ENCODE assay signal across 29 cellular contexts in the genomic region with DNA sequence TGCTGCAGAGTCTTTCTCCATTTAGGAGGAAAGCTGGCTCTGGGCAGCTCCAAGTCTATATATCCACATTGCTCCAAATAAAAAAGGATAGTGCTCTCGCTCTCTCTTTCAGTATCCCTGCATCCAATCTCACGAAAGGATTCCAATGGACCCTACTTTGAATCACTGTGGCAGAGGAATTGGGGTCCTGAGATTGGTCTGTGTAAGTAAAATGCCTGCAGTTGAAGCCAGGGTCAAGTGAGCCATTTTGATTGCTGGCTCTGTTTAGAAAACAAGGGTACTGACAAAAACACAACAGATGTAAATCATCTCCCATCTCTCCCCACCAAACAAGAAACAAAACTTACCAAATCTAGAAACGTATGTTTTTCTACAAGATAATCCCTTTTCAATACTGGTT. TPM values are rescaled to one million over a fixed set of nuclear protein-coding genes. Genes with fewer than 3 reads are reported as not detected.
"Had no signal": no experiment of that assay in that cellular context is flagged by ENCODE, and none has a peak within 500 bp of the region (broad histone marks: within the 10 kb centered on the region; RNA-seq: fewer than 3 reads in every experiment).

No MANE protein-coding gene starts in this region.

- H3K4me1 ChIP-seq: breast epithelium, SJCRH30 had no signal

- H3K36me3 Mint-ChIP-seq: activated naive CD4-positive, alpha-beta T cell treated with anti-CD3 and anti-CD28 coated beads, Interleukin-2, amount 50 U/mL, for 24 hours had no signal

- H3K27me3 ChIP-seq: breast epithelium, SJCRH30 had no signal

- H3K9ac ChIP-seq: KMS-11, SK-N-SH had no signal

- H3K27ac Mint-ChIP-seq: activated CD8-positive, alpha-beta T cell treated with anti-CD3 and anti-CD28 coated beads, Interleukin-2, amount 10 ng/mL, durations not matched to agents 7 days and 5 days; activated naive CD4-positive, alpha-beta T cell treated with anti-CD3 and anti-CD28 coated beads, Interleukin-2, amount 50 U/mL, for 24 hours had no signal

- H3K4me3 Mint-ChIP-seq: activated CD8-positive, alpha-beta T cell treated with anti-CD3 and anti-CD28 coated beads, Interleukin-2, amount 10 ng/mL, durations not matched to agents 7 days and 5 days; activated naive CD4-positive, alpha-beta T cell treated with anti-CD3 and anti-CD28 coated beads, Interleukin-2, amount 50 U/mL, for 24 hours had no signal

- ATAC-seq: activated CD8-positive, alpha-beta T cell treated with anti-CD3 and anti-CD28 coated beads, Interleukin-2, amount 10 ng/mL, durations not matched to agents 7 days and 5 days; Panc1; Right ventricle myocardium inferior had no signal

- DNase-seq: activated CD4-positive, alpha-beta T cell treated with anti-CD3 and anti-CD28 coated beads for 48 hours; activated CD4-positive, alpha-beta T cell treated with anti-CD3 and anti-CD28 coated beads, Interleukin-2, amount 50 U/mL, for 4 hours; activated CD4-positive, CD25-positive, alpha-beta regulatory T cell treated with anti-CD3 and anti-CD28 coated beads, Interleukin-2, amount 50 U/mL, for 72 hours; activated CD8-positive, alpha-beta memory T cell treated with anti-CD3 and anti-CD28 coated beads, Interleukin-2, amount 50 U/mL, for 48 hours; activated CD8-positive, alpha-beta T cell treated with anti-CD3 and anti-CD28 coated beads, Interleukin-2, amount 10 ng/mL, durations not matched to agents 7 days and 5 days; activated effector memory CD4-positive, alpha-beta T cell treated with Interleukin-2 at 50 U/mL for 16 hours; activated naive CD4-positive, alpha-beta T cell; activated T-cell treated with anti-CD3 and anti-CD28 coated beads, Interleukin-2, amount 50 U/mL, for 1 hour; aorta; caudate nucleus; NCI-H1092 treated with DMSO at 0.1 percent for 48 hours; NCI-H1417 treated with DMSO at 0.1 percent for 48 hours; NCI-H1694 treated with DMSO at 0.1 percent for 48 hours; NCI-H2029 treated with DMSO at 0.1 percent for 48 hours; NCI-H345; NCI-H510A; NCI-H526 treated with DMSO at 0.1 percent for 48 hours; NCI-H82; RPMI8226; SJCRH30; SK-N-SH had no signal

- H3K4me3 ChIP-seq: breast epithelium, SJCRH30 had no signal

- H3K27ac ChIP-seq: breast epithelium, KMS-11, SJCRH30 had no signal

- H3K9me3 ChIP-seq: breast epithelium, SJCRH30, SK-N-SH had no signal

- H3K4me1 Mint-ChIP-seq: activated naive CD4-positive, alpha-beta T cell treated with anti-CD3 and anti-CD28 coated beads, Interleukin-2, amount 50 U/mL, for 24 hours had no signal

- H3K36me3 ChIP-seq: breast epithelium, SJCRH30 had no signal

RNA-seq across cellular contexts. Expression of gene RSPO3, which starts 45.5 kb away (rescaled TPM):
- total RNA-seq: activated CD8-positive, alpha-beta T cell treated with anti-CD3 and anti-CD28 coated beads, Interleukin-2, amount 10 ng/mL, durations not matched to agents 7 days and 5 days; MCF 10A; OCI-LY7; SJCRH30; T-helper 1 cell treated with Interleukin-12 subunit alpha and Interleukin-12 subunit beta and Interleukin-4 antibody, amounts not matched to agents 30 ng/mL and 1 ng/mL, for 36 hours had no signal
